8 cellular contexts compared by ENCODE assay signal in genomic region chr4:112517067-112517588, GRCh38. TPM values are rescaled to one million over a fixed set of nuclear protein-coding genes. Genes with fewer than 3 reads are reported as not detected.
A peak's percentile ranks its signal among the peaks of the same experiment; 100 is the strongest.
DNase-seq lines count a peak whose midpoint lies in the region; ATAC-seq and TF ChIP-seq lines count a peak whose summit lies in the region.

No MANE protein-coding gene starts in this region.

- peaks cover 100% of the 10 kb centered on the region for H3K27me3 ChIP-seq in neural cell (ENCODE audit: insufficient read depth, low read depth, low read length)

- H3K9ac ChIP-seq in neural cell (ENCODE audit: low read length) = no peak overlapping the region

- peak; percentile 57 for DNase-seq in activated naive CD4-positive, alpha-beta T cell treated with anti-CD3 and anti-CD28 coated beads for 36 hours
- no peak for DNase-seq in activated naive CD4-positive, alpha-beta T cell treated with anti-CD3 and anti-CD28 coated beads, Interleukin-2, amount 50 U/mL, for 72 hours (ENCODE audit: low spot score in 2 of 2)
- no peak for DNase-seq in activated CD4-positive, alpha-beta memory T cell treated with anti-CD3 and anti-CD28 coated beads, Interleukin-2, amount 10 ng/mL, durations not matched to agents 7 days and 5 days
- DNase-seq in NCI-H2196 treated with DMSO at 0.1 percent for 48 hours (lab: John Stamatoyannopoulos, UW; ENCODE audit: unreplicated experiment) (no peak), SKM-1 treated with dmso at 0.1 percent for 144 hours (lab: John Stamatoyannopoulos, UW; ENCODE audit: unreplicated experiment) (no peak), SW 1271 (lab: John Stamatoyannopoulos, UW) (no peak)

- no peak for TF ChIP-seq CTCF in neural cell (IDR thresholded peaks at IDR 0.05; ENCODE audit: poor library complexity, severe bottlenecking)

- TF ChIP-seq RAD21 in neural cell (conservative IDR thresholded peaks at IDR 0.05) = no peak

- H3K4me2 ChIP-seq in neural cell (ENCODE audit: low read length) = peak overlapping the region; percentile 73

- no peaks in the 10 kb centered on the region for H3K79me2 ChIP-seq in neural cell (replicated peaks; ENCODE audit: insufficient read depth, low read length)

- peaks cover 2% of the 10 kb centered on the region for H3K36me3 Mint-ChIP-seq in activated naive CD4-positive, alpha-beta T cell treated with anti-CD3 and anti-CD28 coated beads for 36 hours (ENCODE audit: low read depth)
- peaks cover 9 to 37% of the 10 kb centered on the region in 2 donors for H3K36me3 Mint-ChIP-seq in activated naive CD4-positive, alpha-beta T cell treated with anti-CD3 and anti-CD28 coated beads, Interleukin-2, amount 50 U/mL, for 72 hours
- no peaks in the 10 kb centered on the region for H3K36me3 Mint-ChIP-seq in activated CD4-positive, alpha-beta memory T cell treated with anti-CD3 and anti-CD28 coated beads, Interleukin-2, amount 10 ng/mL, durations not matched to agents 7 days and 5 days (ENCODE audit: low read depth)

- no peak overlapping the region for H3K27ac ChIP-seq in neural cell (ENCODE audit: low read length)

- CTCF ChIA-PET in activated naive CD4-positive, alpha-beta T cell treated with anti-CD3 and anti-CD28 coated beads for 36 hours (lab: Charles Lee) = interaction anchor here (0.8 to 1.8 kb wide), 4 partner anchors 10 to 221 kb away, joined by 3 to 5 read pairs (median 4); no protein-coding TSS in a partner anchor
- CTCF ChIA-PET in activated CD4-positive, alpha-beta memory T cell treated with anti-CD3 and anti-CD28 coated beads, Interleukin-2, amount 10 ng/mL, durations not matched to agents 7 days and 5 days (lab: Charles Lee) = interaction anchor here (1.0 to 1.5 kb wide), 2 partner anchors 67 to 190 kb away, joined by 3 to 6 read pairs; no protein-coding TSS in a partner anchor

- no peaks in the 10 kb centered on the region for H3K9me3 ChIP-seq in neural cell (ENCODE audit: low read length)

- no peaks in the 10 kb centered on the region for H3K36me3 ChIP-seq in neural cell (ENCODE audit: insufficient read depth, low read length)

- H3K4me3 ChIP-seq in neural cell (ENCODE audit: low read length) = peak overlapping the region; percentile 90

- H3K4me3 Mint-ChIP-seq in activated naive CD4-positive, alpha-beta T cell treated with anti-CD3 and anti-CD28 coated beads for 36 hours = peak overlapping the region; percentile 55
- H3K4me3 Mint-ChIP-seq in activated CD4-positive, alpha-beta memory T cell treated with anti-CD3 and anti-CD28 coated beads, Interleukin-2, amount 10 ng/mL, durations not matched to agents 7 days and 5 days = peak overlapping the region; percentile 62

- H3F3A ChIP-seq in neural cell (ENCODE audit: insufficient read depth, low read length, poor library complexity, severe bottlenecking) = no peaks in the 10 kb centered on the region

- TF ChIP-seq EP300 in neural cell (conservative IDR thresholded peaks at IDR 0.05; ENCODE audit: poor library complexity, severe bottlenecking) = no peak

- no peaks in the 10 kb centered on the region for H3K9me3 Mint-ChIP-seq in activated naive CD4-positive, alpha-beta T cell treated with anti-CD3 and anti-CD28 coated beads for 36 hours
- no peaks in the 10 kb centered on the region for H3K9me3 Mint-ChIP-seq in activated naive CD4-positive, alpha-beta T cell treated with anti-CD3 and anti-CD28 coated beads, Interleukin-2, amount 50 U/mL, for 72 hours
- H3K9me3 Mint-ChIP-seq in activated CD4-positive, alpha-beta memory T cell treated with anti-CD3 and anti-CD28 coated beads, Interleukin-2, amount 10 ng/mL, durations not matched to agents 7 days and 5 days = no peaks in the 10 kb centered on the region

- no peak overlapping the region for H3K27ac Mint-ChIP-seq in activated naive CD4-positive, alpha-beta T cell treated with anti-CD3 and anti-CD28 coated beads for 36 hours
- no peak overlapping the region for H3K27ac Mint-ChIP-seq in activated naive CD4-positive, alpha-beta T cell treated with anti-CD3 and anti-CD28 coated beads, Interleukin-2, amount 50 U/mL, for 72 hours
- H3K27ac Mint-ChIP-seq in activated CD4-positive, alpha-beta memory T cell treated with anti-CD3 and anti-CD28 coated beads, Interleukin-2, amount 10 ng/mL, durations not matched to agents 7 days and 5 days = no peak overlapping the region

- H4K20me1 ChIP-seq in neural cell (ENCODE audit: insufficient read depth) = no peaks in the 10 kb centered on the region

- POLR2A ChIA-PET in activated CD4-positive, alpha-beta memory T cell treated with anti-CD3 and anti-CD28 coated beads, Interleukin-2, amount 10 ng/mL, durations not matched to agents 7 days and 5 days (lab: Charles Lee) = interaction anchor here (0.8 to 1.1 kb wide), 2 partner anchors 230 to 233 kb away, joined by 3 to 4 read pairs; no protein-coding TSS in a partner anchor

- intact Hi-C loops in activated naive CD4-positive, alpha-beta T cell treated with anti-CD3 and anti-CD28 coated beads for 36 hours (cut with micrococcal nuclease) = no loop called here

- peaks cover 44% of the 10 kb centered on the region for H3K4me1 Mint-ChIP-seq in activated naive CD4-positive, alpha-beta T cell treated with anti-CD3 and anti-CD28 coated beads for 36 hours (ENCODE audit: low read depth)
- H3K4me1 Mint-ChIP-seq in activated CD4-positive, alpha-beta memory T cell treated with anti-CD3 and anti-CD28 coated beads, Interleukin-2, amount 10 ng/mL, durations not matched to agents 7 days and 5 days = peaks cover 63% of the 10 kb centered on the region

- no peaks in the 10 kb centered on the region for H3K9me2 ChIP-seq in neural cell (ENCODE audit: insufficient read depth, low read length)

- peaks cover 87% of the 10 kb centered on the region for H3K27me3 Mint-ChIP-seq in activated naive CD4-positive, alpha-beta T cell treated with anti-CD3 and anti-CD28 coated beads for 36 hours (ENCODE audit: low read depth)
- H3K27me3 Mint-ChIP-seq in activated CD4-positive, alpha-beta memory T cell treated with anti-CD3 and anti-CD28 coated beads, Interleukin-2, amount 10 ng/mL, durations not matched to agents 7 days and 5 days = peaks cover 93% of the 10 kb centered on the region

- no peak overlapping the region for H2AFZ ChIP-seq in neural cell (ENCODE audit: low read depth, low read length)

- ATAC-seq in activated naive CD4-positive, alpha-beta T cell treated with anti-CD3 and anti-CD28 coated beads, Interleukin-2, amount 50 U/mL, for 72 hours = no peak
- peak; percentile 20 for ATAC-seq in HG02798 (IDR thresholded peaks at IDR 0.05; ENCODE audit: poor library complexity, unreplicated experiment)

TF ChIP-seq in neural cell, 6 proteins besides CTCF, POLR2A, EP300 and RAD21:
- TF ChIP-seq REST (IDR thresholded peaks at IDR 0.05; ENCODE audit: borderline replicate concordance) (no peak), POLR2AphosphoS5 (IDR thresholded peaks at IDR 0.05) (no peak), MXI1 (conservative IDR thresholded peaks at IDR 0.05; ENCODE audit: poor library complexity, severe bottlenecking) (no peak), TAF1 (IDR thresholded peaks at IDR 0.05; ENCODE audit: low read depth) (no peak), SMC3 (conservative IDR thresholded peaks at IDR 0.05; ENCODE audit: poor library complexity) (no peak), EZH2 (IDR thresholded peaks at IDR 0.05; ENCODE audit: borderline replicate concordance, insufficient read depth, low read length, poor library complexity, severe bottlenecking) (no peak)

RNA-seq across cellular contexts. Expression of gene NEUROG2, which starts 1.1 kb away (rescaled TPM):
- under 1 TPM in 1 of 2 experiments, not detected in 1; 0.14 TPM for total RNA-seq in activated naive CD4-positive, alpha-beta T cell treated with anti-CD3 and anti-CD28 coated beads for 36 hours
- under 1 TPM in 1 of 2 donors, not detected in 1; 0.10 TPM for total RNA-seq in activated naive CD4-positive, alpha-beta T cell treated with anti-CD3 and anti-CD28 coated beads, Interleukin-2, amount 50 U/mL, for 72 hours
- not detected for total RNA-seq in activated CD4-positive, alpha-beta memory T cell treated with anti-CD3 and anti-CD28 coated beads, Interleukin-2, amount 10 ng/mL, durations not matched to agents 7 days and 5 days
- polyA plus RNA-seq in neural cell = 0.19 and 0.58 TPM in 2 replicates
- 0.81 and 0.97 TPM in 2 replicates for polyA minus RNA-seq in neural cell
